In genomic region chr14:76977793-76978730, GRCh38 we compare ENCODE assay signal across 8 cellular contexts. TPM values are rescaled to one million over a fixed set of nuclear protein-coding genes. Genes with fewer than 3 reads are reported as not detected.
DNase-seq lines count a peak whose midpoint lies in the region; ATAC-seq, FAIRE-seq and TF ChIP-seq lines count a peak whose summit lies in the region.

No MANE protein-coding gene starts in this region.

- H3K9ac ChIP-seq in GM12878 (ENCODE audit: control insufficient read depth, insufficient read depth, low read length) = peak overlapping the region; percentile 7; the same call in 1 of the 2 replicates

- no peak for TF ChIP-seq CTCF in GM12878 (IDR thresholded peaks at IDR 0.05 in 2 of 3, conservative IDR thresholded peaks at IDR 0.05 in 1 of 3; ENCODE audit: control insufficient read depth in 2 of 3, extremely low read depth in 1 of 3, insufficient read depth in 1 of 3, low read depth in 3 of 3, low read length in 3 of 3)
- no peak for TF ChIP-seq CTCF in Calu3 (IDR thresholded peaks at IDR 0.05; ENCODE audit: unreplicated experiment)
- TF ChIP-seq CTCF in MCF 10A (IDR thresholded peaks at IDR 0.05; ENCODE audit: unreplicated experiment) = no peak

- H3K27ac Mint-ChIP-seq in Calu3 (ENCODE audit: unreplicated experiment) (no peak overlapping the region), MCF 10A (ENCODE audit: low read depth, unreplicated experiment) (no peak overlapping the region)

- in situ Hi-C loops in GM12878 (cut with MboI) = no loop called here

- H3K4me3 ChIP-seq in GM12878 = no peak overlapping the region
- no peak overlapping the region for H3K4me3 ChIP-seq in mesodermal cell (ENCODE audit: extremely low read depth, insufficient read depth, low read length, poor library complexity, severe bottlenecking)

- peak; percentile 96 for ATAC-seq in GM19025 (IDR thresholded peaks at IDR 0.05; ENCODE audit: low read depth, unreplicated experiment)
- peak; percentile 75 for ATAC-seq in HG03175 (IDR thresholded peaks at IDR 0.05; ENCODE audit: unreplicated experiment)
- ATAC-seq in GM12878 = peak; percentile 98

- H3K4me1 Mint-ChIP-seq in Calu3 (ENCODE audit: low read depth, unreplicated experiment) (no peaks in the 10 kb centered on the region), MCF 10A (ENCODE audit: insufficient read depth, unreplicated experiment) (no peaks in the 10 kb centered on the region)

- H3K27ac ChIP-seq in GM12878 (ENCODE audit: control insufficient read depth, insufficient read depth) (peak overlapping the region; percentile 65), mesodermal cell (ENCODE audit: low read depth, low read length, severe bottlenecking) (peak overlapping the region; percentile 29)

- H3K36me3 ChIP-seq in GM12878 (ENCODE audit: control insufficient read depth in 2 of 2, insufficient read depth in 2 of 2, low read length in 1 of 2) (no peaks in the 10 kb centered on the region), mesodermal cell (ENCODE audit: control insufficient read depth, insufficient read depth, low read length) (no peaks in the 10 kb centered on the region)

- POLR2A ChIA-PET in GM12878 (lab: Charles Lee) (interaction anchor here (0.6 to 3.9 kb wide), 25 partner anchors 10 to 207 kb away, joined by 3 to 36 read pairs (median 5); partner anchors contain the start of gene IRF2BPL), MCF 10A (lab: Yijun Ruan, JAX) (no interaction called here)

- SMC1A ChIA-PET in GM12878 (lab: Charles Lee; ENCODE audit: uncharacterized antibody, unreplicated experiment) = interaction anchor here (0.7 to 4.0 kb wide), 24 partner anchors 8 to 90 kb away, joined by 3 to 38 read pairs (median 6); partner anchors contain the start of gene IRF2BPL

- peaks cover 3% of the 10 kb centered on the region for H3K9me3 Mint-ChIP-seq in Calu3 (ENCODE audit: low read depth, unreplicated experiment)
- no peaks in the 10 kb centered on the region for H3K9me3 Mint-ChIP-seq in MCF 10A (ENCODE audit: unreplicated experiment)

- peaks cover 20% of the 10 kb centered on the region for H3K4me1 ChIP-seq in GM12878 (ENCODE audit: control insufficient read depth, insufficient read depth, low read length)
- H3K4me1 ChIP-seq in mesodermal cell (ENCODE audit: control insufficient read depth, insufficient read depth, low read length, poor library complexity, severe bottlenecking) = peaks cover 11% of the 10 kb centered on the region

- TSS peak; percentile 98 for BruUV-seq in GM12878 (replicated peaks; lab: Mats Ljungman, UMichigan)
- no TSS peak for BruUV-seq in Calu3 (replicated peaks; lab: Mats Ljungman, UMichigan)
- BruUV-seq in MCF 10A (replicated peaks; lab: Mats Ljungman, UMichigan) = no TSS peak

- TF ChIP-seq EP300 in GM12878 (IDR thresholded peaks at IDR 0.05; ENCODE audit: borderline replicate concordance in 1 of 2, control insufficient read depth in 1 of 2, low read depth in 2 of 2, low read length in 2 of 2) = peak; percentile 64 to 75; a peak in 2 of 4 replicates

- H3K4me3 Mint-ChIP-seq in Calu3 (ENCODE audit: low read depth, unreplicated experiment) (no peak overlapping the region), MCF 10A (ENCODE audit: unreplicated experiment) (no peak overlapping the region)

- CTCF ChIA-PET in GM12878 (lab: Yijun Ruan, JAX) (interaction anchor here (0.6 to 3.1 kb wide), 14 partner anchors 9 to 146 kb away, joined by 3 to 22 read pairs (median 4); no protein-coding TSS in a partner anchor), Calu3 (lab: Charles Lee) (interaction anchor here (0.7 kb wide), 1 partner anchor 62 kb away, joined by 3 read pairs; no protein-coding TSS in a partner anchor), MCF 10A (lab: Yijun Ruan, JAX) (interaction anchor here (0.6 to 1.0 kb wide), 2 partner anchors 30 to 81 kb away, joined by 3 read pairs; no protein-coding TSS in a partner anchor)

- DNase-seq in UCSD-AML1 (lab: John Stamatoyannopoulos, UW; ENCODE audit: unreplicated experiment) (peak; percentile 81), GM12878 (ENCODE audit: low read depth, low spot score) (peak; percentile 81), Calu3 (no peak), MCF 10A (ENCODE audit: unreplicated experiment) (no peak)
- DNase-seq in stimulated activated CD8-positive, alpha-beta memory T cell treated with anti-CD3 and anti-CD28 coated beads, Interleukin-7, amount 100 ng/mL, for 48 hours (ENCODE audit: extremely low read depth in 1 of 2, low read depth in 1 of 2) = peak; percentile 70 to 93

- FAIRE-seq in GM12878 (lab: Jason Lieb, UNC) = peak; percentile 83

- H4K20me1 ChIP-seq in GM12878 (ENCODE audit: control insufficient read depth, insufficient read depth) = no peaks in the 10 kb centered on the region

- H3K27me3 ChIP-seq in GM12878 (replicated peaks in 1 of 2; ENCODE audit: control insufficient read depth in 2 of 2, insufficient read depth in 2 of 2, low read length in 1 of 2) = no peaks in the 10 kb centered on the region

- H3K79me2 ChIP-seq in GM12878 (ENCODE audit: control insufficient read depth, insufficient read depth, low read length) = no peaks in the 10 kb centered on the region

- H3K27me3 Mint-ChIP-seq in Calu3 (ENCODE audit: unreplicated experiment) (no peaks in the 10 kb centered on the region), MCF 10A (ENCODE audit: insufficient read depth, unreplicated experiment) (no peaks in the 10 kb centered on the region)

- H3K36me3 Mint-ChIP-seq in Calu3 (ENCODE audit: insufficient read depth, unreplicated experiment) = no peaks in the 10 kb centered on the region
- no peaks in the 10 kb centered on the region for H3K36me3 Mint-ChIP-seq in MCF 10A (ENCODE audit: insufficient read depth, unreplicated experiment)

- peak overlapping the region; percentile 40 for H3K4me2 ChIP-seq in GM12878 (ENCODE audit: control insufficient read depth, insufficient read depth)

- peaks cover 4% of the 10 kb centered on the region; the same call in 1 of the 3 replicates for H3K9me3 ChIP-seq in GM12878 (replicated peaks; ENCODE audit: control insufficient read depth, insufficient read depth, low read length)
- peaks cover 8% of the 10 kb centered on the region for H3K9me3 ChIP-seq in mesodermal cell (ENCODE audit: control insufficient read depth, low read length)

- RAD21 ChIA-PET in GM12878 (lab: Charles Lee; ENCODE audit: unreplicated experiment) = interaction anchor here (0.7 to 4.1 kb wide), 25 partner anchors 10 to 87 kb away, joined by 3 to 71 read pairs (median 9); partner anchors contain the start of gene IRF2BPL

- TF ChIP-seq POLR2A in GM12878 (IDR thresholded peaks at IDR 0.05; ENCODE audit: low read depth, low read length) = peak; percentile 72

- intact Hi-C loops in GM12878 (cut with micrococcal nuclease; ENCODE audit: unreplicated experiment) (loop anchor here (2.0 kb wide), 1 partner anchor 15 kb away; no protein-coding TSS in a partner anchor), Calu3 (cut with micrococcal nuclease; ENCODE audit: unreplicated experiment) (no loop called here), MCF 10A (cut with micrococcal nuclease) (no loop called here)

- WGBS in GM12878 (ENCODE audit: insufficient coverage, insufficient replicate concordance, low lambda C conversion rate, missing lambda C conversion rate) = 10% methylated on average over 13 of the region's 15 CpGs
- WGBS in mesodermal cell (ENCODE audit: insufficient coverage in 2 of 2), 2 experiments = 60 to 80% methylated on average over 4 to 6 of the region's 15 CpGs

- 0 out of 2 replicates have a peak, but pooled peaks have one; percentile 20 for TF ChIP-seq RAD21 in GM12878 (IDR thresholded peaks at IDR 0.05; ENCODE audit: insufficient read depth, low read depth, low read length)

- H2AFZ ChIP-seq in GM12878 (ENCODE audit: control insufficient read depth, low read depth, low read length) = peak overlapping the region; percentile 79

TF ChIP-seq in GM12878, 131 proteins besides CTCF, POLR2A, EP300 and RAD21 (continues in another document):
- TF ChIP-seq CREB1 (IDR thresholded peaks at IDR 0.05; ENCODE audit: low read depth) (peak; percentile 94), IKZF2 (IDR thresholded peaks at IDR 0.05) (peak; percentile 68 to 77; a peak in 3 of 4 replicates), ELK1 (IDR thresholded peaks at IDR 0.05; ENCODE audit: low read depth, low read length) (no peak), ESRRA (IDR thresholded peaks at IDR 0.05; ENCODE audit: low read length) (0 out of 2 replicates have a peak, but pooled peaks have one; percentile 35), NR2F1 (conservative IDR thresholded peaks at IDR 0.05) (peak; percentile 43; the same call in 1 of the 2 replicates), BCL11A (IDR thresholded peaks at IDR 0.05; ENCODE audit: low read depth, low read length) (0 out of 2 replicates have a peak, but pooled peaks have one; percentile 41), RAD51 (IDR thresholded peaks at IDR 0.05) (peak; percentile 75)

RNA-seq across cellular contexts. Expression of gene IRF2BPL, which starts 50.4 kb away (rescaled TPM):
- total RNA-seq in GM12878 (2013; cell fraction: nucleolus; rRNA removed) = 24.2 and 27.6 TPM in 2 replicates
- total RNA-seq in GM12878 (2014; rRNA removed) (19.1 and 22.8 TPM in 2 replicates), GM12878 (2014; rRNA removed; fragmentation: Illumina TruSeq; extraction: Trizol) (2.8 and 3.4 TPM in 2 replicates), GM12878 (2021) (33.3 and 34.5 TPM in 2 replicates), Calu3 (2022) (30.1 and 33.1 TPM in 2 replicates), MCF 10A (2022) (22.1 and 26.0 TPM in 2 replicates)
- polyA plus RNA-seq in GM12878 (2011; ENCODE audit: low read depth) = 3.2 TPM
- polyA plus RNA-seq in GM12878 (2011; rRNA removed) (8.3 and 9.7 TPM in 2 replicates), GM12878 (2014; fragmentation: Illumina TruSeq; extraction: Trizol) (1.6 and 2.9 TPM in 2 replicates), GM12878 (2014; fragmentation: Nextera tagmentation; extraction: Ambion mirVana) (1 to 10 TPM; 1.2 to 1.9 TPM), GM12878 (2014; rRNA removed) (11.6 and 14.4 TPM in 2 replicates), GM12878 (2016; fragmentation: Nextera tagmentation; extraction: Ambion mirVana) (1 to 10 TPM; 1.4 to 2.3 TPM)
- polyA plus RNA-seq in GM12878 (2011; cell fraction: cytosol; rRNA removed) = 11.4 and 14.5 TPM in 2 replicates
- 25.0 and 34.8 TPM in 2 replicates for polyA plus RNA-seq in GM12878 (2011; cell fraction: nucleus; rRNA removed)
- 13.7 and 15.9 TPM in 2 replicates for polyA plus RNA-seq in GM12878 (2012)
- polyA minus RNA-seq in GM12878 (2011; rRNA and poly(A)+ RNA removed) = 7.2 and 13.4 TPM in 2 replicates
- polyA minus RNA-seq in GM12878 (2011; cell fraction: cytosol; rRNA and poly(A)+ RNA removed) = 19.1 and 23.4 TPM in 2 replicates
- polyA minus RNA-seq in GM12878 (2011; cell fraction: nucleus; rRNA and poly(A)+ RNA removed) = 16.6 and 29.0 TPM in 2 replicates
- 60.3 TPM for polyA plus RNA-seq in mesodermal cell (2013, experiment 1 of 2)
- polyA plus RNA-seq in mesodermal cell (2013, experiment 2 of 2) = 43.8 TPM

Comparison
In these comparisons a context has a peak if more than half of its experiments do, and no peak if none do; other contexts are left out.
1. DNase-seq: peak in UCSD-AML1 (single experiment), GM12878 (single experiment) and stimulated activated CD8-positive, alpha-beta memory T cell treated with anti-CD3 and anti-CD28 coated beads, Interleukin-7, amount 100 ng/mL, for 48 hours (2 of 2); none in Calu3 (single experiment) and MCF 10A (single experiment).
2. Peak in every context shown above with its lines, with median percentiles within 50 percentile points of each other: ATAC-seq.